ENCODE assay signal across 15 cellular contexts in the genomic region with DNA sequence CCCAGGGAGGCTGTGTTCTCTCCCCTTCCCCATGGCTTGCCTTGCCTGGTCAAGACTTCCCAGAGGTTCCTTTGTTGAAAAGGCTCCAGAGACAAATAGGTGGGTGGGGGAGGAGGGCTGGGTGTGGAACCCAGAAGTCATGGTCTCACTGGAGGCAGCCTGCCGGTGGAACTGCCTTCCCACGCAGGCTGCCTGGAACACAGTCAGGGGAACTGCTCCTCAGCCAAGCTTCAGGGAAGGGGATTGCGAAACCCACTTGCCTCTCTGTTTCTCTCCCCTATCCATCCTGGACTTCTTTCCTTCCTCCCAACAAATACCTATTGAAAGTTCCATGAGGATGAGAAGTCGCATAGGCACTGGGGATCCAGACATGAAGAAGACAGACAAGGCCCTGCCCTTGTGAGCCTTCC. TPM values are rescaled to one million over a fixed set of nuclear protein-coding genes. Genes with fewer than 3 reads are reported as not detected.
DNase-seq lines count a peak whose midpoint lies in the region; ATAC-seq and TF ChIP-seq lines count a peak whose summit lies in the region.
"Had no signal": no experiment of that assay in that cellular context is flagged by ENCODE, and none has a peak within 500 bp of the region (broad histone marks: within the 10 kb centered on the region; RNA-seq: fewer than 3 reads in every experiment).

No MANE protein-coding gene starts in this region.

- H3K4me3 ChIP-seq in fibroblast of pulmonary artery (replicated peaks; ENCODE audit: low read depth, low read length) = no peak overlapping the region
- no peak overlapping the region for H3K4me3 ChIP-seq in esophagus squamous epithelium
- H3K4me3 ChIP-seq: BLaER1 treated with 17β-estradiol and CSF1 and Interleukin-3, amounts not matched to agents 10 nM and 100 nM had no signal

- intact Hi-C loops in esophagus squamous epithelium (cut with DNase I) = no loop called here

- peak overlapping the region in 1 of 4 donors; percentile 58 for H3K27ac ChIP-seq in esophagus squamous epithelium
- H3K27ac ChIP-seq: brain microvascular endothelial cell had no signal

- H3K27me3 ChIP-seq in esophagus squamous epithelium = peaks cover 0 to 21% (median 0%) of the 10 kb centered on the region in 4 donors
- H3K27me3 ChIP-seq: BLaER1 treated with 17β-estradiol and CSF1 and Interleukin-3, amounts not matched to agents 10 nM and 100 nM; brain microvascular endothelial cell had no signal

- no peaks in the 10 kb centered on the region for H3K27me3 Mint-ChIP-seq in osteocyte (ENCODE audit: unreplicated experiment)
- H3K27me3 Mint-ChIP-seq in activated CD8-positive, alpha-beta memory T cell treated with anti-CD3 and anti-CD28 coated beads, Interleukin-2, amount 10 ng/mL, durations not matched to agents 7 days and 5 days = no peaks in the 10 kb centered on the region
- H3K27me3 Mint-ChIP-seq: activated CD4-positive, alpha-beta memory T cell treated with anti-CD3 and anti-CD28 coated beads, Interleukin-2, amount 10 ng/mL, durations not matched to agents 7 days and 5 days had no signal

- peak; percentile 74 for DNase-seq in AG20443 (ENCODE audit: low spot score)
- peak; percentile 82 for DNase-seq in NCI-H226
- peak; percentile 48 for DNase-seq in fibroblast of pulmonary artery (ENCODE audit: low read depth)
- peak; percentile 8 for DNase-seq in mucosa of gallbladder (ENCODE audit: low spot score)
- DNase-seq in esophagus squamous epithelium (lab: John Stamatoyannopoulos, UW) = no peak
- no peak for DNase-seq in osteocyte (ENCODE audit: extremely low spot score, unreplicated experiment)
- DNase-seq in amygdala (lab: John Stamatoyannopoulos, UW) = no peak
- DNase-seq in activated CD8-positive, alpha-beta memory T cell treated with anti-CD3 and anti-CD28 coated beads, Interleukin-2, amount 10 ng/mL, durations not matched to agents 7 days and 5 days = no peak
- DNase-seq: activated CD4-positive, alpha-beta memory T cell treated with anti-CD3 and anti-CD28 coated beads, Interleukin-2, amount 10 ng/mL, durations not matched to agents 7 days and 5 days; activated effector memory CD4-positive, alpha-beta T cell treated with Interleukin-2 at 50 U/mL for 16 hours; occipital lobe; T-helper 9 cell had no signal

- no peak for TF ChIP-seq POLR2A in esophagus squamous epithelium (IDR thresholded peaks at IDR 0.05)

- H3K27ac Mint-ChIP-seq in osteocyte (ENCODE audit: unreplicated experiment) = no peak overlapping the region
- H3K27ac Mint-ChIP-seq in activated CD8-positive, alpha-beta memory T cell treated with anti-CD3 and anti-CD28 coated beads, Interleukin-2, amount 10 ng/mL, durations not matched to agents 7 days and 5 days = no peak overlapping the region
- H3K27ac Mint-ChIP-seq: activated CD4-positive, alpha-beta memory T cell treated with anti-CD3 and anti-CD28 coated beads, Interleukin-2, amount 10 ng/mL, durations not matched to agents 7 days and 5 days; memory B cell had no signal

- 55 to 58% methylated on average over 4 of the region's 4 CpGs for WGBS in esophagus squamous epithelium, 2 donors

- H3K4me1 ChIP-seq in esophagus squamous epithelium = no peaks in the 10 kb centered on the region

- CTCF ChIA-PET in activated CD8-positive, alpha-beta memory T cell treated with anti-CD3 and anti-CD28 coated beads, Interleukin-2, amount 10 ng/mL, durations not matched to agents 7 days and 5 days (lab: Charles Lee) = no interaction called here

- H3K36me3 Mint-ChIP-seq in osteocyte (ENCODE audit: unreplicated experiment) = no peaks in the 10 kb centered on the region
- no peaks in the 10 kb centered on the region for H3K36me3 Mint-ChIP-seq in activated CD8-positive, alpha-beta memory T cell treated with anti-CD3 and anti-CD28 coated beads, Interleukin-2, amount 10 ng/mL, durations not matched to agents 7 days and 5 days
- H3K36me3 Mint-ChIP-seq: memory B cell had no signal

- H3K4me1 Mint-ChIP-seq in osteocyte (ENCODE audit: unreplicated experiment) = no peaks in the 10 kb centered on the region
- H3K4me1 Mint-ChIP-seq in activated CD8-positive, alpha-beta memory T cell treated with anti-CD3 and anti-CD28 coated beads, Interleukin-2, amount 10 ng/mL, durations not matched to agents 7 days and 5 days = no peaks in the 10 kb centered on the region
- H3K4me1 Mint-ChIP-seq: activated CD4-positive, alpha-beta memory T cell treated with anti-CD3 and anti-CD28 coated beads, Interleukin-2, amount 10 ng/mL, durations not matched to agents 7 days and 5 days; memory B cell had no signal

- no peaks in the 10 kb centered on the region for H3K9me3 ChIP-seq in esophagus squamous epithelium

- H3K9me3 Mint-ChIP-seq in osteocyte (ENCODE audit: unreplicated experiment) = peaks cover 7% of the 10 kb centered on the region
- H3K9me3 Mint-ChIP-seq in activated CD8-positive, alpha-beta memory T cell treated with anti-CD3 and anti-CD28 coated beads, Interleukin-2, amount 10 ng/mL, durations not matched to agents 7 days and 5 days (ENCODE audit: low read depth) = no peaks in the 10 kb centered on the region
- H3K9me3 Mint-ChIP-seq: activated CD4-positive, alpha-beta memory T cell treated with anti-CD3 and anti-CD28 coated beads, Interleukin-2, amount 10 ng/mL, durations not matched to agents 7 days and 5 days had no signal

- no peaks in the 10 kb centered on the region for H3K36me3 ChIP-seq in esophagus squamous epithelium
- H3K36me3 ChIP-seq: brain microvascular endothelial cell had no signal

- ATAC-seq in activated CD8-positive, alpha-beta memory T cell treated with anti-CD3 and anti-CD28 coated beads, Interleukin-2, amount 10 ng/mL, durations not matched to agents 7 days and 5 days = no peak

- no peak for TF ChIP-seq CTCF in fibroblast of pulmonary artery (IDR thresholded peaks at IDR 0.05; ENCODE audit: low read length, missing control alignments)
- no peak for TF ChIP-seq CTCF in esophagus squamous epithelium (IDR thresholded peaks at IDR 0.05)
- TF ChIP-seq CTCF in osteocyte (IDR thresholded peaks at IDR 0.05) = no peak

- no peak overlapping the region for H3K4me3 Mint-ChIP-seq in osteocyte (ENCODE audit: unreplicated experiment)
- H3K4me3 Mint-ChIP-seq in activated CD8-positive, alpha-beta memory T cell treated with anti-CD3 and anti-CD28 coated beads, Interleukin-2, amount 10 ng/mL, durations not matched to agents 7 days and 5 days = no peak overlapping the region
- H3K4me3 Mint-ChIP-seq: activated CD4-positive, alpha-beta memory T cell treated with anti-CD3 and anti-CD28 coated beads, Interleukin-2, amount 10 ng/mL, durations not matched to agents 7 days and 5 days; memory B cell had no signal

RNA-seq across cellular contexts. Expression of a gene that starts 31.6 kb away (rescaled TPM):
- 1.1 TPM for total RNA-seq in mucosa of gallbladder
- total RNA-seq in esophagus squamous epithelium = 10 to 100 TPM in 1 of 4 donors, 1 to 10 TPM in 2, under 1 TPM in 1; 0.87 to 23.7 (median 2.9) TPM
- not detected in 2 replicates for total RNA-seq in osteocyte
- not detected for total RNA-seq in activated CD8-positive, alpha-beta memory T cell treated with anti-CD3 and anti-CD28 coated beads, Interleukin-2, amount 10 ng/mL, durations not matched to agents 7 days and 5 days
- total RNA-seq: activated CD4-positive, alpha-beta memory T cell treated with anti-CD3 and anti-CD28 coated beads, Interleukin-2, amount 10 ng/mL, durations not matched to agents 7 days and 5 days had no signal

Comparison
In these comparisons a context has a peak if more than half of its experiments do, and no peak if none do; other contexts are left out.
1. DNase-seq: peak in AG20443 (single experiment), NCI-H226 (single experiment), fibroblast of pulmonary artery (single experiment) and mucosa of gallbladder (single experiment); none in esophagus squamous epithelium (single experiment), osteocyte (single experiment), amygdala (0 of 56) and activated CD8-positive, alpha-beta memory T cell treated with anti-CD3 and anti-CD28 coated beads, Interleukin-2, amount 10 ng/mL, durations not matched to agents 7 days and 5 days (single experiment).